In genomic region chr5:50658243-50658642, GRCh38 we compare ENCODE assay signal across 19 cellular contexts. TPM values are rescaled to one million over a fixed set of nuclear protein-coding genes. Genes with fewer than 3 reads are reported as not detected.
DNase-seq lines count a peak whose midpoint lies in the region; ATAC-seq and TF ChIP-seq lines count a peak whose summit lies in the region.
"Had no signal": no experiment of that assay in that cellular context is flagged by ENCODE, and none has a peak within 500 bp of the region (broad histone marks: within the 10 kb centered on the region; RNA-seq: fewer than 3 reads in every experiment).

No MANE protein-coding gene starts in this region.

- in situ Hi-C loops in KBM-7 (cut with MboI; ENCODE audit: low pct_unique_long_range_greater_than_20kb, low sequenced_read_pairs), result no loop called here

- H3K4me1 ChIP-seq in spleen, result peaks cover 0 to 29% (median 13%) of the 10 kb centered on the region in 6 donors

- intact Hi-C loops in spleen (cut with DNase I; ENCODE audit: low total_unique reads), result no loop called here

- 43 to 60% (median 47%) methylated on average over 1 of the region's 1 CpG for WGBS in spleen, 5 donors

- H3K27me3 ChIP-seq in spleen (replicated peaks in 1 of 7), result no peaks in the 10 kb centered on the region
- H3K27me3 ChIP-seq: MG63, Peyer's patch had no signal

- DNase-seq in CD1c-positive myeloid dendritic cell (ENCODE audit: extremely low spot score) (peak; percentile 33), KBM-7 (peak; percentile 67), OCI-M1 (lab: John Stamatoyannopoulos, UW) (peak; percentile 29), retina (peak; percentile 43), spleen (no peak), NCI-H526 (lab: John Stamatoyannopoulos, UW) (no peak)
- DNase-seq: CD4-positive, alpha-beta T cell; GM23248; MG63; NCI-H1417 treated with DMSO at 0.1 percent for 48 hours; NCI-H2029; NCI-H2171 treated with DMSO at 0.1 percent for 48 hours; NCI-H82; Peyer's patch had no signal

- H3K9me3 ChIP-seq in spleen, result peaks cover 0 to 4% (median 0%) of the 10 kb centered on the region in 8 donors
- H3K9me3 ChIP-seq: MG63, Peyer's patch had no signal

- H3K36me3 ChIP-seq in spleen, result no peaks in the 10 kb centered on the region
- H3K36me3 ChIP-seq: MG63, Peyer's patch had no signal

- no peak for TF ChIP-seq CTCF in spleen (IDR thresholded peaks at IDR 0.05 in 8 of 11, conservative IDR thresholded peaks at IDR 0.05 in 3 of 11)

- no peak overlapping the region for H3K27ac ChIP-seq in spleen
- H3K27ac ChIP-seq: GM23248, KMS-11, Peyer's patch, SK-N-MC had no signal

- no peak overlapping the region for H3K4me3 ChIP-seq in spleen
- H3K4me3 ChIP-seq: GM23248, MG63, Peyer's patch, SK-N-MC had no signal

- ATAC-seq in HG02623 (IDR thresholded peaks at IDR 0.05; ENCODE audit: unreplicated experiment), result no peak
- ATAC-seq: HCT116, Right ventricle myocardium inferior had no signal

- no peak for TF ChIP-seq POLR2A in spleen (IDR thresholded peaks at IDR 0.05)

RNA-seq across cellular contexts. Expression of gene PARP8, which starts 8.2 kb away (rescaled TPM):
- total RNA-seq in spleen, result 100 to 1,000 TPM in 4 of 7 donors, 10 to 100 TPM in 3; 87.9 to 137 (median 104) TPM
- polyA plus RNA-seq in spleen, result 10 to 100 TPM; 14.8 to 17.6 (median 15.2) TPM

Comparison
In these comparisons a context has a peak if more than half of its experiments do, and no peak if none do; other contexts are left out.
1. DNase-seq: peak in CD1c-positive myeloid dendritic cell (single experiment), KBM-7 (single experiment), OCI-M1 (single experiment) and retina (single experiment); none in spleen (single experiment) and NCI-H526 (0 of 2).